In genomic region chr2:190804182-190804795, GRCh38 we compare ENCODE assay signal across 8 cellular contexts.
DNase-seq lines count a peak whose midpoint lies in the region; ATAC-seq and TF ChIP-seq lines count a peak whose summit lies in the region.

No MANE protein-coding gene starts in this region.

- TF ChIP-seq CTCF in brain (conservative IDR thresholded peaks at IDR 0.05): peak; percentile 78 to 80

- DNase-seq in AG20443 (ENCODE audit: low spot score): peak; percentile 31
- DNase-seq in HCEC 1CT: peak; percentile 13
- peak; percentile 62 for DNase-seq in medulla oblongata (ENCODE audit: extremely low spot score)
- no peak for DNase-seq in putamen (ENCODE audit: low spot score)
- DNase-seq in KBM-7: no peak
- DNase-seq in DMS153 (lab: John Stamatoyannopoulos, UW): no peak

- H3K27me3 Mint-ChIP-seq in brain: peaks cover 3% of the 10 kb centered on the region

- no peak overlapping the region for H3K4me3 Mint-ChIP-seq in brain

- in situ Hi-C loops in KBM-7 (cut with MboI; ENCODE audit: low pct_unique_long_range_greater_than_20kb, low sequenced_read_pairs): no loop called here

- H3K9me3 Mint-ChIP-seq in brain: no peaks in the 10 kb centered on the region

- peaks cover 41% of the 10 kb centered on the region for H3K4me1 Mint-ChIP-seq in brain

- H3K36me3 Mint-ChIP-seq in brain: no peaks in the 10 kb centered on the region

- H3K27ac Mint-ChIP-seq in brain: no peak overlapping the region

- ATAC-seq in GM21423 (IDR thresholded peaks at IDR 0.05; ENCODE audit: unreplicated experiment): no peak

Comparison
In these comparisons a context has a peak if more than half of its experiments do, and no peak if none do; other contexts are left out.
1. DNase-seq: peak in AG20443 (single experiment), HCEC 1CT (single experiment) and medulla oblongata (single experiment); none in putamen (single experiment), KBM-7 (single experiment) and DMS153 (single experiment).